Comparison of ENCODE assay signal across 14 cellular contexts in genomic region chr17:40556198-40556661, GRCh38. TPM values are rescaled to one million over a fixed set of nuclear protein-coding genes. Genes with fewer than 3 reads are reported as not detected.
A peak's percentile ranks its signal among the peaks of the same experiment; 100 is the strongest.
DNase-seq lines count a peak whose midpoint lies in the region; ATAC-seq and TF ChIP-seq lines count a peak whose summit lies in the region.
"Had no signal": no experiment of that assay in that cellular context is flagged by ENCODE, and none has a peak within 500 bp of the region (broad histone marks: within the 10 kb centered on the region; RNA-seq: fewer than 3 reads in every experiment).

No MANE protein-coding gene starts in this region.

- H3K27me3 Mint-ChIP-seq in activated naive CD8-positive, alpha-beta T cell treated with anti-CD3 and anti-CD28 coated beads for 36 hours: no peaks in the 10 kb centered on the region
- H3K27me3 Mint-ChIP-seq in naive B cell: no peaks in the 10 kb centered on the region

- peaks cover 93% of the 10 kb centered on the region for H3K36me3 Mint-ChIP-seq in activated naive CD8-positive, alpha-beta T cell treated with anti-CD3 and anti-CD28 coated beads for 36 hours
- peaks cover 16 to 31% of the 10 kb centered on the region in 2 donors for H3K36me3 Mint-ChIP-seq in naive B cell
- H3K36me3 Mint-ChIP-seq: CD14-positive monocyte had no signal

- no peak for TF ChIP-seq CTCF in right atrium auricular region (IDR thresholded peaks at IDR 0.05)
- no peak for TF ChIP-seq CTCF in upper lobe of right lung (IDR thresholded peaks at IDR 0.05)

- DNase-seq in right atrium auricular region (ENCODE audit: low spot score) (no peak), left cardiac atrium (no peak), naive B cell (no peak), upper lobe of right lung (no peak), NCI-H1436 (lab: John Stamatoyannopoulos, UW) (no peak)
- no peak for DNase-seq in activated naive CD8-positive, alpha-beta T cell treated with anti-CD3 and anti-CD28 coated beads for 36 hours
- DNase-seq: activated gamma-delta T cell treated with Interleukin-2 at 50 U/mL for 16 hours, hippocampal formation, mucosa of descending colon, NCI-H2171 treated with DMSO at 0.1 percent for 48 hours had no signal

- H3K4me3 Mint-ChIP-seq in activated naive CD8-positive, alpha-beta T cell treated with anti-CD3 and anti-CD28 coated beads for 36 hours: no peak overlapping the region
- peak overlapping the region in 7 of 8 donors; percentile 25 to 85 (median 78) for H3K4me3 Mint-ChIP-seq in naive B cell

- H3K9me3 ChIP-seq in right atrium auricular region (no peaks in the 10 kb centered on the region), upper lobe of right lung (no peaks in the 10 kb centered on the region)
- H3K9me3 ChIP-seq: mucosa of descending colon had no signal

- H3K4me3 ChIP-seq in right atrium auricular region (no peak overlapping the region), upper lobe of right lung (no peak overlapping the region)
- H3K4me3 ChIP-seq: mucosa of descending colon had no signal

- intact Hi-C loops in left cardiac atrium (cut with DNase I): loop anchor here in 1 of 2 donors (5.0 kb wide), 1 partner anchor 114 kb away; the partner anchor contains the start of gene IGFBP4
- intact Hi-C loops in upper lobe of right lung (cut with DNase I): loop anchor here (5.0 kb wide), 1 partner anchor 114 kb away; the partner anchor contains the start of gene IGFBP4

- H3K27ac ChIP-seq in right atrium auricular region (peak overlapping the region; percentile 62 to 70), upper lobe of right lung (peak overlapping the region; percentile 43)

- H3K27me3 ChIP-seq in right atrium auricular region: no peaks in the 10 kb centered on the region
- no peaks in the 10 kb centered on the region for H3K27me3 ChIP-seq in upper lobe of right lung

- peaks cover 84% of the 10 kb centered on the region for H3K4me1 Mint-ChIP-seq in activated naive CD8-positive, alpha-beta T cell treated with anti-CD3 and anti-CD28 coated beads for 36 hours
- peaks cover 85 to 100% (median 97%) of the 10 kb centered on the region in 3 donors for H3K4me1 Mint-ChIP-seq in naive B cell

- ATAC-seq in left cardiac atrium (no peak), naive B cell (ENCODE audit: low read depth in 2 of 2) (no peak), upper lobe of right lung (no peak), HG03521 (IDR thresholded peaks at IDR 0.05; ENCODE audit: unreplicated experiment) (no peak), GM21723 (IDR thresholded peaks at IDR 0.05; ENCODE audit: unreplicated experiment) (no peak)
- ATAC-seq: mucosa of descending colon had no signal

- H3K36me3 ChIP-seq in right atrium auricular region (no peaks in the 10 kb centered on the region), upper lobe of right lung (no peaks in the 10 kb centered on the region)

- H3K4me1 ChIP-seq in right atrium auricular region: peaks cover 0 to 94% of the 10 kb centered on the region in 2 donors
- H3K4me1 ChIP-seq in upper lobe of right lung: peaks cover 63% of the 10 kb centered on the region

- peak overlapping the region; percentile 86 for H3K27ac Mint-ChIP-seq in activated naive CD8-positive, alpha-beta T cell treated with anti-CD3 and anti-CD28 coated beads for 36 hours
- peak overlapping the region; percentile 54 to 99 (median 94) for H3K27ac Mint-ChIP-seq in naive B cell

- H3K9me3 Mint-ChIP-seq in activated naive CD8-positive, alpha-beta T cell treated with anti-CD3 and anti-CD28 coated beads for 36 hours: no peaks in the 10 kb centered on the region
- H3K9me3 Mint-ChIP-seq in naive B cell: no peaks in the 10 kb centered on the region

RNA-seq across cellular contexts. Expression of gene CCR7, which starts 9.0 kb away (rescaled TPM):
- total RNA-seq in right atrium auricular region (under 1 TPM in 1 of 2 donors, not detected in 1; 0.28 TPM), left cardiac atrium (under 1 TPM; 0.29 to 0.53 TPM), upper lobe of right lung (1.1 TPM)
- 100 to 1,000 TPM; 260 to 274 TPM for total RNA-seq in activated naive CD8-positive, alpha-beta T cell treated with anti-CD3 and anti-CD28 coated beads for 36 hours
- polyA plus RNA-seq in naive B cell (ENCODE audit: low read depth in 6 of 6): 100 to 1,000 TPM; 442 to 802 (median 622) TPM
- total RNA-seq: RPMI7951 had no signal

RNA-seq across cellular contexts. Expression of gene TNS4, which starts 54.8 kb away (rescaled TPM):
- not detected for total RNA-seq in right atrium auricular region
- not detected for total RNA-seq in left cardiac atrium
- total RNA-seq in activated naive CD8-positive, alpha-beta T cell treated with anti-CD3 and anti-CD28 coated beads for 36 hours: 1 to 10 TPM; 7.3 to 7.6 TPM
- not detected for polyA plus RNA-seq in naive B cell (ENCODE audit: low read depth in 6 of 6)
- total RNA-seq in upper lobe of right lung: 0.78 TPM
- total RNA-seq: RPMI7951 had no signal
- polyA plus RNA-seq: CD14-positive monocyte had no signal

Comparison
In these comparisons a context has a peak if more than half of its experiments do, and no peak if none do; other contexts are left out.
1. RNA of gene CCR7, which starts 9.0 kb away (total RNA-seq): 260 to 274 TPM in activated naive CD8-positive, alpha-beta T cell treated with anti-CD3 and anti-CD28 coated beads for 36 hours; 1.1 TPM in upper lobe of right lung (single experiment), 0.29 to 0.53 TPM in left cardiac atrium and 0.28 TPM in right atrium auricular region; every median in the first group is over 100 times any median in the second.